Comparison of ENCODE assay signal across 24 cellular contexts in the genomic region with DNA sequence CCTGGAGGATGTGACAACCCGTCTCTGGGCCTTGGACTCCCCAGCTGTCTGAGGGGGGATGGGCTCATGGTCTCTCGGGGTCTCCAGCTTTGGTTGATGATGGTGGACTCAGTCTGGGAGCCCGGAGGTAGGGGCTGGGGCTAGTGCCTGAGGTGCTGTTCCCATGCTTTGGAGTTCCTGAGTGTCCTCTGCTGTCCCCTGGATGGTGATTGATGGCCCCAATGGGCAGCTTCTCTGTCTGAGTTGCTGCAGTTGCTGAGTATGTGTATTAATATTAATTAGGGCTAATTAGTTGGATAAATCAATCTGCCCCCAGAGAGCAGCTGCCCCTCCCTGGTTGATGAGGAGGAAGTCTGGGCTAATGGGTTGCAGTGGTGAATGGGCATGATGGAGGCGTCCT.
"Had no signal": no experiment of that assay in that cellular context is flagged by ENCODE, and none has a peak within 500 bp of the region (broad histone marks: within the 10 kb centered on the region; RNA-seq: fewer than 3 reads in every experiment).

No MANE protein-coding gene starts in this region.

- H3K4me3 Mint-ChIP-seq: activated CD8-positive, alpha-beta T cell treated with anti-CD3 and anti-CD28 coated beads for 36 hours; activated naive CD4-positive, alpha-beta T cell treated with anti-CD3 and anti-CD28 coated beads, Interleukin-2, amount 10 ng/mL, durations not matched to agents 7 days and 5 days; activated naive CD8-positive, alpha-beta T cell treated with anti-CD3 and anti-CD28 coated beads for 36 hours; WTC11 had no signal

- H3K27ac ChIP-seq: brain microvascular endothelial cell, cardiac muscle cell, KMS-11, Peyer's patch, RWPE1, SJCRH30 had no signal

- H3K4me3 ChIP-seq: cardiac muscle cell, Peyer's patch, SJCRH30 had no signal

- H3K27ac Mint-ChIP-seq: activated CD8-positive, alpha-beta T cell treated with anti-CD3 and anti-CD28 coated beads for 36 hours; activated naive CD8-positive, alpha-beta T cell treated with anti-CD3 and anti-CD28 coated beads for 36 hours; activated T-helper 2 cell treated with anti-CD3 and anti-CD28 coated beads, Interferon-gamma antibody, Interleukin-2, Interleukin-4, amounts not matched to agents 10 μg/mL and 5 μg/mL and 100 μg/mL, durations not matched to agents 14 hours and 24 hours and 36 hours; WTC11 had no signal

- H3K9me3 ChIP-seq: Peyer's patch, SJCRH30, SK-N-SH had no signal

- H3K36me3 ChIP-seq: brain microvascular endothelial cell, cardiac muscle cell, Peyer's patch, SJCRH30 had no signal

- H3K4me1 ChIP-seq: Peyer's patch, SJCRH30 had no signal

- H3K27me3 ChIP-seq: cardiac muscle cell, Peyer's patch had no signal

- ATAC-seq: activated CD8-positive, alpha-beta T cell treated with anti-CD3 and anti-CD28 coated beads for 36 hours; WTC11 had no signal

- H3K36me3 Mint-ChIP-seq: activated naive CD4-positive, alpha-beta T cell treated with anti-CD3 and anti-CD28 coated beads, Interleukin-2, amount 10 ng/mL, durations not matched to agents 7 days and 5 days; activated naive CD8-positive, alpha-beta T cell treated with anti-CD3 and anti-CD28 coated beads for 36 hours; WTC11 had no signal

- H3K4me1 Mint-ChIP-seq: activated naive CD8-positive, alpha-beta T cell treated with anti-CD3 and anti-CD28 coated beads for 36 hours; WTC11 had no signal

- H3K9me3 Mint-ChIP-seq: activated CD8-positive, alpha-beta T cell treated with anti-CD3 and anti-CD28 coated beads for 36 hours; activated naive CD4-positive, alpha-beta T cell treated with anti-CD3 and anti-CD28 coated beads, Interleukin-2, amount 10 ng/mL, durations not matched to agents 7 days and 5 days; activated naive CD8-positive, alpha-beta T cell treated with anti-CD3 and anti-CD28 coated beads for 36 hours; activated T-helper 2 cell treated with anti-CD3 and anti-CD28 coated beads, Interferon-gamma antibody, Interleukin-2, Interleukin-4, amounts not matched to agents 10 μg/mL and 5 μg/mL and 100 μg/mL, durations not matched to agents 14 hours and 24 hours and 36 hours; WTC11 had no signal

- DNase-seq: activated CD4-positive, alpha-beta T cell treated with anti-CD3 and anti-CD28 coated beads for 48 hours; activated CD4-positive, CD25-positive, alpha-beta regulatory T cell treated with anti-CD3 and anti-CD28 coated beads, Interleukin-2, amount 50 U/mL, for 72 hours; activated CD8-positive, alpha-beta memory T cell treated with anti-CD3 and anti-CD28 coated beads, Interleukin-2, amount 50 U/mL, for 4 hours; activated CD8-positive, alpha-beta T cell treated with anti-CD3 and anti-CD28 coated beads for 36 hours; activated gamma-delta T cell treated with Interleukin-2 at 50 U/mL for 16 hours; activated naive CD4-positive, alpha-beta T cell treated with anti-CD3 and anti-CD28 coated beads, Interleukin-2, amount 10 ng/mL, durations not matched to agents 7 days and 5 days; activated naive CD8-positive, alpha-beta T cell treated with anti-CD3 and anti-CD28 coated beads for 36 hours; brain microvascular endothelial cell; cerebellar nuclear complex; NCI-H1092; NCI-H1417 treated with DMSO at 0.1 percent for 48 hours; NCI-H1694; NCI-H2029 treated with DMSO at 0.1 percent for 48 hours; NCI-H510A treated with DMSO at 0.1 percent for 48 hours; NCI-H69; NK-92 treated with Interleukin-12 subunit alpha and Interleukin-12 subunit beta, amount 100 ng/mL, for 24 hours; Peyer's patch; SJCRH30; SK-N-SH had no signal

- H3K4me2 ChIP-seq: KMS-11, SK-N-SH had no signal
